Comparison of ENCODE assay signal across 8 cellular contexts in genomic region chr11:46278387-46279173, GRCh38. TPM values are rescaled to one million over a fixed set of nuclear protein-coding genes. Genes with fewer than 3 reads are reported as not detected.
DNase-seq lines count a peak whose midpoint lies in the region; ATAC-seq and TF ChIP-seq lines count a peak whose summit lies in the region.

No MANE protein-coding gene starts in this region.

- BruUV-seq in Caco-2 (replicated peaks; lab: Mats Ljungman, UMichigan) (no TSS peak), IMR-90 (replicated peaks; lab: Mats Ljungman, UMichigan) (no TSS peak)

- H3K56ac ChIP-seq in IMR-90 (ENCODE audit: extremely low read depth, insufficient read depth, low read length), result peak overlapping the region; percentile 99

- TF ChIP-seq CTCF in Caco-2 (IDR thresholded peaks at IDR 0.05; ENCODE audit: insufficient read depth in 1 of 2, low read depth in 1 of 2, low read length in 1 of 2, severe bottlenecking in 1 of 2, unreplicated experiment in 1 of 2), result peak; percentile 63 to 82
- TF ChIP-seq CTCF in IMR-90 (conservative IDR thresholded peaks at IDR 0.05; ENCODE audit: low read depth, low read length), result peak; percentile 77

- H3K14ac ChIP-seq in IMR-90 (replicated peaks; ENCODE audit: low read depth, low read length), result peak overlapping the region; percentile 100

- peak overlapping the region; percentile 85 for H2BK20ac ChIP-seq in IMR-90 (ENCODE audit: low read depth, low read length)

- peak overlapping the region; percentile 85 for H3K4me3 ChIP-seq in Caco-2 (ENCODE audit: low read depth, low read length)
- peak overlapping the region; percentile 86 for H3K4me3 ChIP-seq in IMR-90 (ENCODE audit: insufficient read depth, low read depth, low read length)
- H3K4me3 ChIP-seq in iPS-20b (ENCODE audit: low read length), result peak overlapping the region; percentile 71

- H4K5ac ChIP-seq in IMR-90 (ENCODE audit: low read depth, low read length), result peak overlapping the region; percentile 96

- H3K4me1 Mint-ChIP-seq in Caco-2 (ENCODE audit: low read depth, unreplicated experiment), result peaks cover 59% of the 10 kb centered on the region

- TF ChIP-seq POLR2A in IMR-90 (IDR thresholded peaks at IDR 0.05; ENCODE audit: low read depth, low read length), result no peak; the same call in 1 of the 2 replicates

- H3K9me3 Mint-ChIP-seq in Caco-2 (ENCODE audit: unreplicated experiment), result no peaks in the 10 kb centered on the region

- H3K27me3 Mint-ChIP-seq in Caco-2 (ENCODE audit: insufficient read depth, unreplicated experiment), result no peaks in the 10 kb centered on the region

- DNase-seq in Caco-2, result peak; percentile 62 to 74
- DNase-seq in IMR-90, result peak; percentile 59
- DNase-seq in amniotic epithelial cell (ENCODE audit: low read depth), result peak; percentile 58
- peak; percentile 41 to 56 for DNase-seq in stimulated activated CD4-positive, alpha-beta T cell treated with anti-CD3 and anti-CD28 coated beads, Interleukin-2, amount 100 ng/mL, for 24 hours
- DNase-seq in kidney glomerular epithelial cell (lab: John Stamatoyannopoulos, UW), result no peak

- H3K9me1 ChIP-seq in IMR-90 (ENCODE audit: insufficient read depth, low read length), result peaks cover 16% of the 10 kb centered on the region

- H3K18ac ChIP-seq in IMR-90 (ENCODE audit: low read depth, low read length), result peak overlapping the region; percentile 98

- H3K27ac Mint-ChIP-seq in Caco-2 (ENCODE audit: unreplicated experiment), result peak overlapping the region; percentile 20

- H3K79me1 ChIP-seq in IMR-90 (ENCODE audit: low read depth in 1 of 2, low read length in 2 of 2), result peaks cover 0 to 47% of the 10 kb centered on the region in 2 experiments; a peak in 2 of 4 replicates

- peaks cover 45% of the 10 kb centered on the region for H4K20me1 ChIP-seq in IMR-90 (ENCODE audit: insufficient read depth, low read length)

- H3K9me3 ChIP-seq in Caco-2, result no peaks in the 10 kb centered on the region
- no peaks in the 10 kb centered on the region for H3K9me3 ChIP-seq in IMR-90 (ENCODE audit: control insufficient read depth, insufficient read depth, low read length)
- H3K9me3 ChIP-seq in iPS-20b (ENCODE audit: insufficient read depth, low read depth, low read length), result no peaks in the 10 kb centered on the region

- peak overlapping the region; percentile 98 for H3K4ac ChIP-seq in IMR-90 (ENCODE audit: low read depth, low read length)

- H2AK5ac ChIP-seq in IMR-90 (ENCODE audit: low read depth, low read length), result peak overlapping the region; percentile 99

- in situ Hi-C loops in IMR-90 (cut with MboI; ENCODE audit: low sequenced_read_pairs), result no loop called here

- H3K23ac ChIP-seq in IMR-90 (ENCODE audit: low read depth, low read length), result peak overlapping the region; percentile 100

- H3K36me3 ChIP-seq in Caco-2 (ENCODE audit: control insufficient read depth, insufficient read depth, low read length), result no peaks in the 10 kb centered on the region; the same call in 1 of the 2 replicates
- H3K36me3 ChIP-seq in IMR-90 (ENCODE audit: control insufficient read depth, insufficient read depth, low read length), result peaks cover 6% of the 10 kb centered on the region
- H3K36me3 ChIP-seq in iPS-20b (ENCODE audit: insufficient read depth, low read depth, low read length), result no peaks in the 10 kb centered on the region

- peaks cover 14% of the 10 kb centered on the region for H3K36me3 Mint-ChIP-seq in Caco-2 (ENCODE audit: insufficient read depth, unreplicated experiment)

- peak overlapping the region; percentile 90 for H2BK120ac ChIP-seq in IMR-90 (ENCODE audit: low read depth, low read length)

- ATAC-seq in IMR-90 (ENCODE audit: low read depth) (peak; percentile 65), HG02938 (IDR thresholded peaks at IDR 0.05; ENCODE audit: unreplicated experiment) (no peak), GM21528 (IDR thresholded peaks at IDR 0.05; ENCODE audit: low FRiP score, unreplicated experiment) (no peak)

- intact Hi-C loops in Caco-2 (cut with micrococcal nuclease; ENCODE audit: unreplicated experiment), result loop anchor here (1.0 kb wide), 1 partner anchor 30 kb away; no protein-coding TSS in a partner anchor
- intact Hi-C loops in IMR-90 (cut with micrococcal nuclease), result loop anchor here (1.0 to 2.0 kb wide), 4 partner anchors 19 to 39 kb away; no protein-coding TSS in a partner anchor

- H3K4me3 Mint-ChIP-seq in Caco-2 (ENCODE audit: unreplicated experiment), result peak overlapping the region; percentile 89

- peak overlapping the region; percentile 66 for H2BK15ac ChIP-seq in IMR-90 (ENCODE audit: low read depth, low read length)

- TF ChIP-seq RAD21 in IMR-90 (IDR thresholded peaks at IDR 0.05; ENCODE audit: low read length), result peak; percentile 67

- peak overlapping the region; percentile 96 for H2AK9ac ChIP-seq in IMR-90 (replicated peaks; ENCODE audit: low read depth, low read length, poor library complexity)

- H2AFZ ChIP-seq in IMR-90 (replicated peaks; ENCODE audit: low read length, poor library complexity), result peak overlapping the region; percentile 86

- H3K27ac ChIP-seq in IMR-90 (ENCODE audit: insufficient read depth, low read length), result peak overlapping the region; percentile 98
- H3K27ac ChIP-seq in iPS-20b (ENCODE audit: low read length), result no peak overlapping the region

- peak overlapping the region; percentile 62 to 95 for H4K8ac ChIP-seq in IMR-90 (ENCODE audit: low read depth in 2 of 2, low read length in 2 of 2)

- H3K9ac ChIP-seq in IMR-90 (ENCODE audit: low read depth, low read length) (peak overlapping the region; percentile 100), iPS-20b (ENCODE audit: low read depth, low read length) (peak overlapping the region; percentile 62; the same call in 1 of the 2 replicates)

- peak overlapping the region; percentile 98 for H3K4me2 ChIP-seq in IMR-90 (ENCODE audit: low read depth, low read length)

- dilution Hi-C loops in IMR-90 (cut with HindIII; ENCODE audit: low sequenced_read_pairs, unreplicated experiment), result no loop called here

- peak overlapping the region; percentile 98 for H2BK5ac ChIP-seq in IMR-90 (ENCODE audit: low read depth, low read length, poor library complexity, severe bottlenecking)

- CTCF ChIA-PET in Caco-2 (lab: Charles Lee), result interaction anchor here (0.6 to 2.3 kb wide), 9 partner anchors 12 to 40 kb away, joined by 3 to 12 read pairs (median 4); no protein-coding TSS in a partner anchor
- CTCF ChIA-PET in IMR-90 (lab: Yijun Ruan, JAX), result interaction anchor here (1.0 to 4.4 kb wide), 9 partner anchors 11 to 39 kb away, joined by 3 to 31 read pairs (median 5); no protein-coding TSS in a partner anchor

- WGBS in IMR-90 (ENCODE audit: extremely low coverage in 2 of 2, insufficient read length in 1 of 2), 2 experiments, result 0% methylated on average over 17 of the region's 24 CpGs; no CpG with 5 or more reads in 1 of the 2 experiments

- H3K4me1 ChIP-seq in Caco-2 (peaks cover 57% of the 10 kb centered on the region), IMR-90 (ENCODE audit: control insufficient read depth, insufficient read depth, low read length) (peaks cover 25% of the 10 kb centered on the region), iPS-20b (ENCODE audit: insufficient read depth, low read length) (peaks cover 26% of the 10 kb centered on the region)

- POLR2A ChIA-PET in Caco-2 (lab: Charles Lee) (interaction anchor here (0.6 to 3.5 kb wide), 3 partner anchors 36 to 158 kb away, joined by 5 to 23 read pairs (median 10); no protein-coding TSS in a partner anchor), IMR-90 (lab: Charles Lee; ENCODE audit: unreplicated experiment) (interaction anchor here (0.5 to 2.4 kb wide), 8 partner anchors 12 to 45 kb away, joined by 3 to 14 read pairs (median 6); no protein-coding TSS in a partner anchor)

- H3K27me3 ChIP-seq in Caco-2 (replicated peaks; ENCODE audit: control insufficient read depth, insufficient read depth, low read length) (no peaks in the 10 kb centered on the region), IMR-90 (ENCODE audit: control insufficient read depth, insufficient read depth, low read length) (no peaks in the 10 kb centered on the region), iPS-20b (ENCODE audit: insufficient read depth, low read length) (peaks cover 14% of the 10 kb centered on the region; the same call in 1 of the 2 replicates)

- H4K91ac ChIP-seq in IMR-90 (ENCODE audit: insufficient read depth, low read depth, low read length), result peak overlapping the region; percentile 93

TF ChIP-seq in IMR-90, 13 proteins besides CTCF, POLR2A, EP300 and RAD21:
- TF ChIP-seq MAZ (IDR thresholded peaks at IDR 0.05; ENCODE audit: borderline replicate concordance, low read depth, low read length) (peak; percentile 63; the same call in 1 of the 2 replicates), CHD1 (IDR thresholded peaks at IDR 0.05; ENCODE audit: low read depth, low read length) (no peak), RCOR1 (IDR thresholded peaks at IDR 0.05; ENCODE audit: insufficient replicate concordance, low read length) (no peak), SMC3 (IDR thresholded peaks at IDR 0.05; ENCODE audit: low read depth, low read length) (peak; percentile 70)

RNA-seq across cellular contexts. Expression of gene CREB3L1, which starts 1.1 kb away (rescaled TPM):
- total RNA-seq in Caco-2 (2022) (24.9 and 29.5 TPM in 2 replicates), IMR-90 (2012; rRNA removed) (8.1 and 10.0 TPM in 2 replicates)
- 76.9 and 82.3 TPM in 2 replicates for polyA plus RNA-seq in IMR-90 (2012; rRNA removed)
- 85.0 and 112 TPM in 2 replicates for polyA plus RNA-seq in IMR-90 (2012; cell fraction: cytosol; rRNA removed)
- polyA plus RNA-seq in IMR-90 (2012; cell fraction: nucleus; rRNA removed; ENCODE audit: low replicate concordance), result 50.1 and 52.2 TPM in 2 replicates
